ENCODE assay signal across 27 cellular contexts in the genomic region with DNA sequence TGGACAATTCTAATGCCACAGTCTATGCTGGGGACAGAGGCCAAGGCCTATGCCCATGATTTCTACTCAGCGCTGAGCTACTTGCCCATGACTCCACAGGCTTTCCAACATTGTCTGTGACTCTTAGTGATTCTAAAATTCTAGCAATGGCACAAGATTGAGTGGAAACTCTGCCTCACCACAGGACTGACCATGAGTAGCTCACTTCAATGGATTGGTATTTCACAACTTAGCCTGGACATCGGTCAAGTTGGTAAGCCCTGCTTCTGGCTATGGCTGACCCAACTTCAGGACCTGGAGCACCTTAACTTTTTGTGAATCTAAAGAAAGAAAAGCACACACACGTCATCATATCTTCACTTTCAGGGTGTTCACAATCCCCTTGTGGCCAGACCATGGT.
"Had no signal": no experiment of that assay in that cellular context is flagged by ENCODE, and none has a peak within 500 bp of the region (broad histone marks: within the 10 kb centered on the region; RNA-seq: fewer than 3 reads in every experiment).

No MANE protein-coding gene starts in this region.

- H3K27me3 Mint-ChIP-seq: naive thymus-derived CD4-positive, alpha-beta T cell; natural killer cell treated with Interleukin-12 subunit alpha and Interleukin-12 subunit beta and Interleukin-15 and Interleukin-18, amount 100 ng/mL, for 72 hours; progenitor cell of endocrine pancreas; stimulated activated naive CD8-positive, alpha-beta T cell treated with anti-CD3 and anti-CD28 coated beads, Interleukin-15, Interleukin-2, amounts not matched to agents 100 ng/mL and 50 ng/mL, for 24 hours had no signal

- H3K36me3 ChIP-seq: ovary, upper lobe of right lung had no signal

- H3K4me3 ChIP-seq: left ventricle myocardium inferior, lower lobe of right lung, mucosa of descending colon, ovary, right atrium auricular region, skin epidermis, suprapubic skin, thoracic aorta, tibial artery, upper lobe of right lung had no signal

- H3K27ac ChIP-seq: left ventricle myocardium inferior, lower lobe of right lung, ovary, right atrium auricular region, skin epidermis, suprapubic skin, thoracic aorta, tibial artery, upper lobe of right lung had no signal

- DNase-seq: head of caudate nucleus; hippocampal formation; kidney; left colon; left ventricle myocardium inferior; lower lobe of right lung; mammary epithelial cell; mesendoderm; mucosa of descending colon; naive thymus-derived CD4-positive, alpha-beta T cell; ovary; stimulated activated CD4-positive, alpha-beta T cell treated with anti-CD3 and anti-CD28 coated beads, Interleukin-12 subunit alpha, Interleukin-12 subunit beta, amount 100 ng/mL, for 4 hours; stimulated activated CD4-positive, alpha-beta T cell treated with anti-CD3 and anti-CD28 coated beads, Interleukin-15, amount 100 ng/mL, for 24 hours; stimulated activated CD4-positive, alpha-beta T cell treated with anti-CD3 and anti-CD28 coated beads, Interleukin-4, amount 100 ng/mL, for 24 hours; stimulated activated naive CD4-positive, alpha-beta T cell; tibial artery; upper lobe of right lung had no signal

- H3K9me3 ChIP-seq: left ventricle myocardium inferior, lower lobe of right lung, mucosa of descending colon, ovary, right atrium auricular region, suprapubic skin, thoracic aorta, tibial artery, upper lobe of right lung had no signal

- H3K27ac Mint-ChIP-seq: mesothelial cell of epicardium, progenitor cell of endocrine pancreas had no signal

- H3K4me3 Mint-ChIP-seq: mesothelial cell of epicardium; natural killer cell treated with Interleukin-12 subunit alpha and Interleukin-12 subunit beta and Interleukin-15 and Interleukin-18, amount 100 ng/mL, for 72 hours; stimulated activated effector memory CD8-positive, alpha-beta T cell treated with anti-CD3 and anti-CD28 coated beads, Interleukin-12 subunit alpha, Interleukin-12 subunit beta, amount 100 ng/mL, for 72 hours; stimulated activated naive CD8-positive, alpha-beta T cell treated with anti-CD3 and anti-CD28 coated beads, Interleukin-15, Interleukin-2, amounts not matched to agents 100 ng/mL and 50 ng/mL, for 24 hours had no signal

- H3K9me3 Mint-ChIP-seq: natural killer cell treated with Interleukin-12 subunit alpha and Interleukin-12 subunit beta and Interleukin-15 and Interleukin-18, amount 100 ng/mL, for 72 hours; stimulated activated effector memory CD8-positive, alpha-beta T cell treated with anti-CD3 and anti-CD28 coated beads, Interleukin-12 subunit alpha, Interleukin-12 subunit beta, amount 100 ng/mL, for 72 hours; stimulated activated naive CD8-positive, alpha-beta T cell treated with anti-CD3 and anti-CD28 coated beads, Interleukin-15, Interleukin-2, amounts not matched to agents 100 ng/mL and 50 ng/mL, for 24 hours had no signal

- H3K4me1 ChIP-seq: lower lobe of right lung, right atrium auricular region, suprapubic skin, upper lobe of right lung had no signal

- ATAC-seq: left colon; lower lobe of right lung; mucosa of descending colon; naive thymus-derived CD4-positive, alpha-beta T cell; natural killer cell treated with Interleukin-12 subunit alpha and Interleukin-12 subunit beta and Interleukin-15 and Interleukin-18, amount 100 ng/mL, for 72 hours; sciatic nerve; stimulated activated effector memory CD8-positive, alpha-beta T cell treated with anti-CD3 and anti-CD28 coated beads, Interleukin-12 subunit alpha, Interleukin-12 subunit beta, amount 100 ng/mL, for 72 hours had no signal

- H3K27me3 ChIP-seq: ovary, right atrium auricular region, suprapubic skin, tibial artery, upper lobe of right lung had no signal
